In the genomic region with DNA sequence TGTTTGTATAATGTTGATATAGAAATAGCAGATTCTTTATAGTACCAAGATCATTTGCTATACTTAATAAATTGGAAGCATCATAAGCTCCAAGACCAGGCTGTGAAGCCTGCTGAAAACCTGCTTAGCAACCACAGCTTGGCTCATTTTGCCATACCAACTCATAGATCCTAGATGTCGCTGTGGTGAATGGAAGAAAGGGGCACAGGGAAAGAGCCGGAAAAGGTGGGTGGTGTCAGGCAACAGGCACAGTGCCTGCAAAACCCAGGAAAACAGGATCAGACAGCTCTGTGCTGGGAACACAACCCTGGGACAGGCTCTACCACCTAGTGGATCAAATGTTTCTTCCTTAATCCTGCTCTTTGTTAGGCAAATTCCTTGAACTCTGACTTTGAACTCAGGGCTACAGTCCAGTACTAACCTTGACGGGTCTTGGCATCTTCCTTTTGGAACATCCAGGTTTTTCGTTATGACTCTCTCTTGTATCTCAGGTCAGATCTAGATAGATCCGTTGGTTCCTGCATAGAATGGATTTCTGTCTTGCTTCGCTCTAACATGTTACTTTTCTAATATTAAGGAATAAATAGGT, we compare ENCODE assay signal across 8 cellular contexts. TPM values are rescaled to one million over a fixed set of nuclear protein-coding genes. Genes with fewer than 3 reads are reported as not detected.
DNase-seq lines count a peak whose midpoint lies in the region; ATAC-seq and TF ChIP-seq lines count a peak whose summit lies in the region.
"Had no signal": no experiment of that assay in that cellular context is flagged by ENCODE, and none has a peak within 500 bp of the region (broad histone marks: within the 10 kb centered on the region; RNA-seq: fewer than 3 reads in every experiment).

No MANE protein-coding gene starts in this region.

- H3K27me3 ChIP-seq in tibial nerve: no peaks in the 10 kb centered on the region

- peak; percentile 60 for ATAC-seq in left lobe of liver
- ATAC-seq in HG02981 (IDR thresholded peaks at IDR 0.05; ENCODE audit: unreplicated experiment): no peak

- 47 to 51% methylated on average over 6 of the region's 6 CpGs for WGBS in tibial nerve, 2 donors

- H3K27ac ChIP-seq in tibial nerve: peak overlapping the region in 2 of 4 donors; percentile 3 to 64

- TF ChIP-seq CTCF in choroid plexus epithelial cell (conservative IDR thresholded peaks at IDR 0.05; ENCODE audit: low read depth, low read length): peak; percentile 61
- TF ChIP-seq CTCF in tibial nerve (IDR thresholded peaks at IDR 0.05): peak; percentile 13 to 53 (median 45)

- no peaks in the 10 kb centered on the region for H3K9me3 ChIP-seq in tibial nerve

- peaks cover 0 to 35% (median 0%) of the 10 kb centered on the region in 3 donors for H3K36me3 ChIP-seq in tibial nerve

- H3K4me3 ChIP-seq in choroid plexus epithelial cell (ENCODE audit: low read depth, low read length) (no peak overlapping the region), tibial nerve (no peak overlapping the region)

- DNase-seq in NCI-H1092 (lab: John Stamatoyannopoulos, UW) (peak; percentile 1), choroid plexus epithelial cell (ENCODE audit: low read depth) (peak; percentile 60), left lobe of liver (ENCODE audit: low spot score) (no peak), tibial nerve (ENCODE audit: low spot score in 2 of 2) (peak in 1 of 2 donors; percentile 14), mesenteric fat pad (ENCODE audit: low spot score) (no peak)
- no peak for DNase-seq in stimulated activated naive CD4-positive, alpha-beta T cell (lab: John Stamatoyannopoulos, UW)
- DNase-seq: MV-4-11 had no signal

- TF ChIP-seq POLR2A in tibial nerve (IDR thresholded peaks at IDR 0.05): no peak

- peaks cover 0 to 12% (median 0%) of the 10 kb centered on the region in 4 donors for H3K4me1 ChIP-seq in tibial nerve

- TF ChIP-seq EP300 in tibial nerve (IDR thresholded peaks at IDR 0.05): peak in 1 of 2 donors; percentile 59

RNA-seq across cellular contexts. Expression of gene TWSG1, which starts 31.6 kb away (rescaled TPM):
- total RNA-seq in left lobe of liver (4.4 TPM), tibial nerve (10 to 100 TPM; 33.3 to 64.9 (median 56.9) TPM), mesenteric fat pad (20.4 TPM)

Comparison
In these comparisons a context has a peak if more than half of its experiments do, and no peak if none do; other contexts are left out.
1. DNase-seq: peak in NCI-H1092 (single experiment) and choroid plexus epithelial cell (single experiment); none in left lobe of liver (single experiment), mesenteric fat pad (single experiment) and stimulated activated naive CD4-positive, alpha-beta T cell (0 of 6).